17 cellular contexts compared by ENCODE assay signal in the genomic region with DNA sequence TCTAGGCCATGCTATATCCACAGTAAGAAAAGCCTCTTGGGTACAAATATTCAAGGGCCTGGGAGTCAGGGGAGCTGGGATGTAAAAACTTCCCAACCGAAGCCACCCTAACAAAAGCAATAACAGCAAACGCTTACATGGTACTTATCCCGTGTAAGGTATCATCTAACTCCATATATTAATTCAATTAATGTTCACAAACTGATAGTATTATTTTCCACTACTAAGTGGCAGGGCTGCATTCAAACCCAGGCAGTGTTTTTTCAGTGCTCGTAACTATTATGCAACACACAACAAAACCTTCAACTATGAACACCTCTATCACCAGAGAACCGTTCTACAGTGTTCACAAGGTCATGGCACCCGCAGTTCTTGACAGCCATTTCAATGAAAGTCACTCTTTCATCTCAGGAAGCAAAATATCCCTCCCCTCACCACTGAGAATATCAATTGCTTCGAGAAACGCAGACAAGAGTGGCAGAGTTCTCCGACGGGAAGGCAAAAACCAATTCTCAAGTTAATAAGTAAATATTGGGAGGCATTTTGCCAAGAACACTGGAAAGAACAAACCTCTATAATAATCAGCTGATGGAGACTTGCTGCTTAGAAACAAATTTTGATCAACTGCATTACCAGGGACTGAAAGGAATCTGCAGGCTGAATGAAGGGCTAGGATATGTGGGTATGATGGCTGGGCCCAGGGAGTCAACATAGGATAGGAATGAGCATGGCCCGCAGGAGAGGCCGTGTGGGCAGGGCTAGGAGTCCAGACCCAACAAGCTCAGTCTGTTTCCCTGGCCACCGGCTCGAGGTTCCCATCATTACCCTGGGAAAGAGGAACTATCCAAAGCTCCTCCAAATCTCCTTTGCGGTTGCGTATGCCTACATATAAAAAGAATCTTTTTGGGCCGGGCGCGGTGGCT.
DNase-seq lines count a peak whose midpoint lies in the region; ATAC-seq, FAIRE-seq and TF ChIP-seq lines count a peak whose summit lies in the region.
"Had no signal": no experiment of that assay in that cellular context is flagged by ENCODE, and none has a peak within 500 bp of the region (broad histone marks: within the 10 kb centered on the region; RNA-seq: fewer than 3 reads in every experiment).

No MANE protein-coding gene starts in this region.

- H3K4me2 ChIP-seq in GM23248 (ENCODE audit: unreplicated experiment), result peak overlapping the region; percentile 56
- H3K4me2 ChIP-seq in keratinocyte (ENCODE audit: control insufficient read depth, extremely low read depth, insufficient read depth, low read depth, low read length), result peak overlapping the region; percentile 29

- H3K27ac ChIP-seq in GM23248 (peak overlapping the region; percentile 79), RWPE1 (peak overlapping the region; percentile 25; the same call in 1 of the 2 replicates), keratinocyte (ENCODE audit: control insufficient read depth, insufficient read depth, low read length) (peak overlapping the region; percentile 38)
- H3K27ac ChIP-seq: WERI-Rb-1 had no signal

- dilution Hi-C loops in keratinocyte (cut with MboI; ENCODE audit: extremely low pct_ligation_motif_present, low sequenced_read_pairs), result no loop called here

- DNase-seq in GM23248 (no peak), RWPE1 (ENCODE audit: low spot score) (no peak), keratinocyte (ENCODE audit: low read depth, low spot score) (no peak), renal cortical epithelial cell (ENCODE audit: low read depth) (peak; percentile 38), DMS 273 treated with DMSO at 0.1 percent for 48 hours (lab: John Stamatoyannopoulos, UW) (no peak)
- DNase-seq: activated naive CD4-positive, alpha-beta T cell; CD4-positive, CD25-positive, alpha-beta regulatory T cell; effector CD4-positive, alpha-beta T cell; GOT3; NCI-H1417; NCI-H345; stimulated activated naive CD4-positive, alpha-beta T cell had no signal

- CTCF ChIA-PET in RWPE1 (lab: Yijun Ruan, JAX), result interaction anchor here (0.5 to 0.6 kb wide), 2 partner anchors 219 to 336 kb away, joined by 3 to 4 read pairs; no protein-coding TSS in a partner anchor

- no peaks in the 10 kb centered on the region for H4K20me1 ChIP-seq in GM23248 (ENCODE audit: insufficient read depth)
- H4K20me1 ChIP-seq in keratinocyte (ENCODE audit: control insufficient read depth, extremely low read depth, insufficient read depth, low read length), result no peaks in the 10 kb centered on the region

- TF ChIP-seq CTCF in RWPE1 (conservative IDR thresholded peaks at IDR 0.05; ENCODE audit: low read depth), result no peak
- no peak for TF ChIP-seq CTCF in keratinocyte (optimal IDR thresholded peaks at IDR 0.05 in 1 of 3, IDR thresholded peaks at IDR 0.05 in 1 of 3, conservative IDR thresholded peaks at IDR 0.05 in 1 of 3; ENCODE audit: extremely low read depth in 1 of 3, insufficient read depth in 2 of 3, low read length in 3 of 3)

- H3K9me3 ChIP-seq in GM23248 (ENCODE audit: low read depth), result no peaks in the 10 kb centered on the region
- H3K9me3 ChIP-seq in keratinocyte (ENCODE audit: control insufficient read depth, low read depth, low read length), result no peaks in the 10 kb centered on the region
- H3K9me3 ChIP-seq: uterus had no signal

- peaks cover 28% of the 10 kb centered on the region for H3F3A ChIP-seq in GM23248 (ENCODE audit: insufficient read depth)

- H3K4me3 ChIP-seq in GM23248, result no peak overlapping the region; the same call in 1 of the 2 replicates
- no peak overlapping the region for H3K4me3 ChIP-seq in keratinocyte (ENCODE audit: control insufficient read depth in 2 of 3, extremely low read depth in 1 of 3, insufficient read depth in 2 of 3, low read depth in 1 of 3, low read length in 3 of 3)
- H3K4me3 ChIP-seq: lung, uterus had no signal

- ATAC-seq in GM19035 (IDR thresholded peaks at IDR 0.05; ENCODE audit: unreplicated experiment), result no peak
- ATAC-seq in GM19328 (IDR thresholded peaks at IDR 0.05; ENCODE audit: unreplicated experiment), result no peak

- no peaks in the 10 kb centered on the region for H3K9me1 ChIP-seq in keratinocyte (ENCODE audit: control insufficient read depth, extremely low read depth, insufficient read depth, low read length)

- H2AFZ ChIP-seq in GM23248 (peak overlapping the region; percentile 66; the same call in 1 of the 2 replicates), keratinocyte (ENCODE audit: control insufficient read depth, low read length) (peak overlapping the region; percentile 45)

- 91% methylated on average over 19 of the region's 19 CpGs for WGBS in GM23248 (ENCODE audit: low coverage in 1 of 2, low lambda C conversion rate in 2 of 2, missing lambda C conversion rate in 2 of 2), 2 experiments

- H3K36me3 ChIP-seq in GM23248 (ENCODE audit: low read depth) (no peaks in the 10 kb centered on the region), keratinocyte (ENCODE audit: control insufficient read depth in 2 of 2, extremely low read depth in 1 of 2, insufficient read depth in 2 of 2, low read length in 2 of 2) (no peaks in the 10 kb centered on the region)
- H3K36me3 ChIP-seq: uterus, WERI-Rb-1 had no signal

- no peak for FAIRE-seq in keratinocyte (lab: Jason Lieb, UNC)

- no peaks in the 10 kb centered on the region for H3K9me2 ChIP-seq in GM23248 (ENCODE audit: insufficient read depth)

- no peaks in the 10 kb centered on the region for H3K27me3 ChIP-seq in GM23248 (replicated peaks; ENCODE audit: insufficient read depth)
- H3K27me3 ChIP-seq in keratinocyte (ENCODE audit: control insufficient read depth, extremely low read depth, insufficient read depth, low read length), result no peaks in the 10 kb centered on the region
- H3K27me3 ChIP-seq: uterus had no signal

- in situ Hi-C loops in GM23248 (cut with MboI), result no loop called here

- H3K4me1 ChIP-seq in GM23248 (ENCODE audit: insufficient read depth), result peaks cover 35% of the 10 kb centered on the region
- H3K4me1 ChIP-seq in keratinocyte (ENCODE audit: control insufficient read depth, extremely low read depth, insufficient read depth, low read length), result peaks cover 28% of the 10 kb centered on the region
- H3K4me1 ChIP-seq: uterus had no signal

- POLR2A ChIA-PET in RWPE1 (lab: Yijun Ruan, JAX; ENCODE audit: low non-redundant PET), result no interaction called here

- peaks cover 49% of the 10 kb centered on the region for H3K79me2 ChIP-seq in GM23248 (ENCODE audit: insufficient read depth)
- H3K79me2 ChIP-seq in keratinocyte (ENCODE audit: control insufficient read depth, insufficient read depth, low read length), result peaks cover 5% of the 10 kb centered on the region

- H3K9ac ChIP-seq in GM23248, result peak overlapping the region; percentile 45
- H3K9ac ChIP-seq in keratinocyte (ENCODE audit: control insufficient read depth, extremely low read depth, insufficient read depth, low read length), result no peak overlapping the region

Comparison
In these comparisons a context has a peak if more than half of its experiments do, and no peak if none do; other contexts are left out.
1. H3K27ac ChIP-seq: peak in every context shown above with its lines; median percentile 79 in GM23248; 38 in keratinocyte; 25 in RWPE1.